ENCODE assay signal across 13 cellular contexts in the genomic region with DNA sequence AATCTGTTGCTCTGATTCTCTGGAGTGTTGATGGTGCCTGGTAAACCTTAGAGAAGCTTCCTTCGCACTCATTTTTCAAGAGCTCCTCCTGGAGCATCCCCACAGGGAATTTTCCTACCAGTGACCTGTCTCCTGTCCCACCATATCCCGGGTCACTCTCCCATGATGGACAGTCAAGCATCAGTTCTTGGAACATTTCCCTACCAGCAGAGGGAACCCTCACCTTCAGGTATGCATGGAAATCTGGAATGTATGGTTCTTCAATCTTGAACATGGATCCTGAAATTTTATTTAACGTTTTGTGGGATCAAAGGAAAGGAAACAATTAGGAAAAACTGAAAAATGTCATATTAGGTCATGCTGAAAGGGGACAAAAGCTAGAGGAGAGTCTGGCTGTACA.
A peak's percentile ranks its signal among the peaks of the same experiment; 100 is the strongest.
DNase-seq lines count a peak whose midpoint lies in the region; ATAC-seq and TF ChIP-seq lines count a peak whose summit lies in the region.
"Had no signal": no experiment of that assay in that cellular context is flagged by ENCODE, and none has a peak within 500 bp of the region (broad histone marks: within the 10 kb centered on the region; RNA-seq: fewer than 3 reads in every experiment).

No MANE protein-coding gene starts in this region.

- peaks cover 0 to 14% (median 0%) of the 10 kb centered on the region in 9 donors for H3K4me1 ChIP-seq in heart right ventricle

- 55 to 65% methylated on average over 3 of the region's 3 CpGs for WGBS in heart right ventricle, 2 donors

- H3K4me3 ChIP-seq in heart right ventricle: no peak overlapping the region
- no peak overlapping the region for H3K4me3 ChIP-seq in dorsolateral prefrontal cortex

- intact Hi-C loops in heart right ventricle (cut with DNase I): loop anchor here in 5 of 10 donors (5.0 to 10.0 kb wide), 3 partner anchors 60 to 568 kb away; no protein-coding TSS in a partner anchor
- intact Hi-C loops in left cardiac atrium (cut with DNase I): loop anchor here in 1 of 2 donors (5.0 to 10.0 kb wide), 2 partner anchors 58 to 575 kb away; no protein-coding TSS in a partner anchor
- intact Hi-C loops in dorsolateral prefrontal cortex (cut with DNase I): loop anchor here in 1 of 2 donors (10.0 kb wide), 2 partner anchors 408 to 568 kb away; partner anchors contain the start of gene NLGN1

- H3K9me3 ChIP-seq in heart right ventricle: no peaks in the 10 kb centered on the region
- H3K9me3 ChIP-seq: neutrophil had no signal

- no peak for ATAC-seq in heart right ventricle
- no peak for ATAC-seq in left cardiac atrium

- TF ChIP-seq CTCF in heart right ventricle (IDR thresholded peaks at IDR 0.05): peak in 6 of 9 donors; percentile 25 to 50 (median 36)
- TF ChIP-seq CTCF in dorsolateral prefrontal cortex (IDR thresholded peaks at IDR 0.05 in 54 of 56, conservative IDR thresholded peaks at IDR 0.05 in 2 of 56; ENCODE audit: low read depth in 1 of 56, partially characterized antibody in 56 of 56): peak in 38 of 56 donors; percentile 9 to 46 (median 28)
- TF ChIP-seq CTCF in type B pancreatic cell (conservative IDR thresholded peaks at IDR 0.05): peak; percentile 45

- H3K27me3 ChIP-seq in heart right ventricle (no peaks in the 10 kb centered on the region), dorsolateral prefrontal cortex (no peaks in the 10 kb centered on the region)
- H3K27me3 ChIP-seq: neutrophil had no signal

- no peaks in the 10 kb centered on the region for H3K36me3 Mint-ChIP-seq in type B pancreatic cell
- H3K36me3 Mint-ChIP-seq: brain; CD4-positive, alpha-beta memory T cell had no signal

- DNase-seq in heart right ventricle: no peak
- no peak for DNase-seq in left cardiac atrium
- DNase-seq in NCI-H446 treated with DMSO at 0.1 percent for 48 hours (lab: John Stamatoyannopoulos, UW): peak; percentile 39
- DNase-seq in dorsolateral prefrontal cortex: no peak
- DNase-seq in type B pancreatic cell (ENCODE audit: extremely low spot score, unreplicated experiment): no peak
- DNase-seq in DMS114 treated with DMSO at 0.1 percent for 48 hours (lab: John Stamatoyannopoulos, UW; ENCODE audit: unreplicated experiment): no peak
- no peak for DNase-seq in glomerular visceral epithelial cell (ENCODE audit: extremely low spot score)
- no peak for DNase-seq in AG08395 (ENCODE audit: low spot score)
- DNase-seq: CD4-positive, alpha-beta memory T cell; hippocampal formation; SHP77 treated with DMSO at 0.1 percent for 48 hours had no signal

- peaks cover 4% of the 10 kb centered on the region for H3K27me3 Mint-ChIP-seq in type B pancreatic cell
- H3K27me3 Mint-ChIP-seq: brain had no signal

- no peaks in the 10 kb centered on the region for H3K36me3 ChIP-seq in heart right ventricle
- H3K36me3 ChIP-seq: neutrophil had no signal

- H3K4me1 Mint-ChIP-seq in type B pancreatic cell (ENCODE audit: unreplicated experiment): peaks cover 4% of the 10 kb centered on the region
- H3K4me1 Mint-ChIP-seq: CD4-positive, alpha-beta memory T cell had no signal

- H3K27ac Mint-ChIP-seq in type B pancreatic cell: no peak overlapping the region
- H3K27ac Mint-ChIP-seq: brain; CD4-positive, alpha-beta memory T cell had no signal

- H3K9me3 Mint-ChIP-seq in type B pancreatic cell: no peaks in the 10 kb centered on the region
- H3K9me3 Mint-ChIP-seq: brain had no signal

- H3K27ac ChIP-seq in heart right ventricle (no peak overlapping the region), dorsolateral prefrontal cortex (no peak overlapping the region)
- H3K27ac ChIP-seq: neutrophil had no signal

- H3K4me3 Mint-ChIP-seq in type B pancreatic cell: no peak overlapping the region
- H3K4me3 Mint-ChIP-seq: brain; CD4-positive, alpha-beta memory T cell had no signal
